1 cellular context compared by ENCODE assay signal in the genomic region with DNA sequence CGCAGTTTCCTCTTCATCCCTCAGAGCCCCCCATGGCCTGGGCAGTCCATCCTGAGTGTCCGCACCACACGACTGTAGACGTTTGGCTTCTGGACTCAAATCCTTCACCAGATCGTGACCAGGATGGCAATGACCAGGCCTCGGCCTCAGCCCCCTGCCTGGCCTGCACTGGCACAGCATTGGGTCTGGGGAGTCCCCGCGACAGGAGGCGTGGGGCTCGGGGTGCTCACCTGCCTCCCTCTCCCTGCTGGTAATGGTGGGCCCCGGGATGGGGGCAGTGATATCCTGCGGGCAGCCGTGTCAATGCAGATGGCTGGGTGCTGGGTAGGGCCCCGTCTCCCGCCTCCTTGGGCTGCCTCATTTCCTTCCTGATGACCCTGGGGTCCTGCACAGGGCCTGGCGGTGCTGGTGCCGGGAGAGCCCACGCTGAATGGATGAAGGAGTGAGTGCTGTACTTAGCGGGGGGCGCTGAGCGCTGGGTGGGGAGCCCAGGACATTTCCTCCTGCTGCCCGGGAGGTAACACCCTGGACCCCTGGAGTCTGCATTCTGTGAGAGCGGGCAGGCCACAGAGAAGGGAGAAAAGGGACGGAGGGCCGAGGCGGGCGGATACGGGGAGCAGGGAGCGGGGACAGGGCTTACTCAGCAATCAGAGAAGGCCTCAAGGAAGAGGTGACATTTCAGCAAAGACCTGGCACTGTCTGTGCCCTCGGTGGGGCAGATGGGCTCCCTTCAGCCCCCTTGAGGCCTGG.
TF ChIP-seq lines count a peak whose summit lies in the region.

No MANE protein-coding gene starts in this region.

TF ChIP-seq in endothelial cell of umbilical vein, 7 proteins besides CTCF, POLR2A, EP300 and RAD21:
- TF ChIP-seq FOS (IDR thresholded peaks at IDR 0.05; ENCODE audit: borderline replicate concordance, insufficient read depth, low read length) (peak; percentile 60), POLR2AphosphoS5 (IDR thresholded peaks at IDR 0.05; ENCODE audit: insufficient read depth, low read depth, low read length) (peak; percentile 53), GATA2 (IDR thresholded peaks at IDR 0.05; ENCODE audit: insufficient read depth, insufficient read length, low read depth, low read length) (no peak)
